ENCODE assay signal across 17 cellular contexts in the genomic region with DNA sequence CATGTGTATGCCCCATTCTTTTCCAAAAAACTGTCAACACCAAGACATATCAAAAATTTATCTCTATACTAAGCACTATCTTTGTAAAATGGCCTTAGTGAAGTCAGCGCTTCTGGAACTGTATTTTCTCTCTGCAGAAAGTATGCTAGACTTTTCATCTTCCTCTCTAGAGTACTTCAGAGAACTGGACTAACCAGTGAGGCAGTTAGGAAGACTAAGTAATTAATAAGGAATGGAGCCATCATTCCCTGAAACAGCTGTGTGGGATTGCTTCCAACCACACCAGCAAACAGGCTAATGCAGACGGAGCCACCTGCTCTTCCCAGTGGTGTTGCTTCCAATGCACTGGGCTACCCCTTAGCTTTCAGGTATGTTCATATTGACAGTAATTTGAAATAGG.
DNase-seq lines count a peak whose midpoint lies in the region; ATAC-seq and TF ChIP-seq lines count a peak whose summit lies in the region.
"Had no signal": no experiment of that assay in that cellular context is flagged by ENCODE, and none has a peak within 500 bp of the region (broad histone marks: within the 10 kb centered on the region; RNA-seq: fewer than 3 reads in every experiment).

No MANE protein-coding gene starts in this region.

- no peaks in the 10 kb centered on the region for H3K9me3 ChIP-seq in neural cell (ENCODE audit: low read length)

- H2AFZ ChIP-seq in neural cell (ENCODE audit: low read depth, low read length), result no peak overlapping the region

- no peaks in the 10 kb centered on the region for H4K20me1 ChIP-seq in neural cell (ENCODE audit: insufficient read depth)

- peak overlapping the region; percentile 17 for H3K9ac ChIP-seq in neural cell (ENCODE audit: low read length)
- H3K9ac ChIP-seq: KMS-11 had no signal

- H3K79me2 ChIP-seq in neural cell (replicated peaks; ENCODE audit: insufficient read depth, low read length), result no peaks in the 10 kb centered on the region

- no peak for TF ChIP-seq CTCF in neural cell (IDR thresholded peaks at IDR 0.05; ENCODE audit: poor library complexity, severe bottlenecking)

- H3K27ac ChIP-seq in neural cell (ENCODE audit: low read length), result peak overlapping the region; percentile 67
- H3K27ac ChIP-seq: KMS-11 had no signal

- no peak for TF ChIP-seq EP300 in neural cell (conservative IDR thresholded peaks at IDR 0.05; ENCODE audit: poor library complexity, severe bottlenecking)

- no peak for TF ChIP-seq RAD21 in neural cell (conservative IDR thresholded peaks at IDR 0.05)

- no peaks in the 10 kb centered on the region for H3K9me2 ChIP-seq in neural cell (ENCODE audit: insufficient read depth, low read length)

- no peak overlapping the region for H3K4me2 ChIP-seq in neural cell (ENCODE audit: low read length)
- H3K4me2 ChIP-seq: KMS-11 had no signal

- peaks cover 6% of the 10 kb centered on the region for H3F3A ChIP-seq in neural cell (ENCODE audit: insufficient read depth, low read length, poor library complexity, severe bottlenecking)

- peak overlapping the region; percentile 7 for H3K4me3 ChIP-seq in neural cell (ENCODE audit: low read length)

- DNase-seq in NCI-H748 (lab: John Stamatoyannopoulos, UW; ENCODE audit: unreplicated experiment), result peak; percentile 67
- DNase-seq in NCI-H748 treated with DMSO at 0.1 percent for 48 hours (lab: John Stamatoyannopoulos, UW), result no peak
- peak; percentile 4 for DNase-seq in NCI-H1694 (lab: John Stamatoyannopoulos, UW)
- peak; percentile 35 for DNase-seq in NCI-H526 treated with DMSO at 0.1 percent for 48 hours (lab: John Stamatoyannopoulos, UW)
- DNase-seq in C1 segment of cervical spinal cord (lab: John Stamatoyannopoulos, UW), result no peak
- DNase-seq: DMS79, IMR-90, NCI-H1092 treated with DMSO at 0.1 percent for 48 hours, NCI-H187 treated with DMSO at 0.1 percent for 48 hours, NCI-H774, PC-3, SHP77 treated with DMSO at 0.1 percent for 48 hours, SW 1271, T-helper 17 cell had no signal

- ATAC-seq in HG03571 (IDR thresholded peaks at IDR 0.05; ENCODE audit: unreplicated experiment), result no peak
- ATAC-seq: PC-3, T-helper 17 cell had no signal

- H3K36me3 ChIP-seq in neural cell (ENCODE audit: insufficient read depth, low read length), result no peaks in the 10 kb centered on the region

- no peaks in the 10 kb centered on the region for H3K27me3 ChIP-seq in neural cell (ENCODE audit: insufficient read depth, low read depth, low read length)

TF ChIP-seq in neural cell, 6 proteins besides CTCF, POLR2A, EP300 and RAD21:
- TF ChIP-seq TAF1 (IDR thresholded peaks at IDR 0.05; ENCODE audit: low read depth) (no peak), MXI1 (conservative IDR thresholded peaks at IDR 0.05; ENCODE audit: poor library complexity, severe bottlenecking) (no peak), SMC3 (conservative IDR thresholded peaks at IDR 0.05; ENCODE audit: poor library complexity) (no peak), EZH2 (IDR thresholded peaks at IDR 0.05; ENCODE audit: borderline replicate concordance, insufficient read depth, low read length, poor library complexity, severe bottlenecking) (no peak), POLR2AphosphoS5 (IDR thresholded peaks at IDR 0.05) (no peak)
- TF ChIP-seq, protein P1, sequence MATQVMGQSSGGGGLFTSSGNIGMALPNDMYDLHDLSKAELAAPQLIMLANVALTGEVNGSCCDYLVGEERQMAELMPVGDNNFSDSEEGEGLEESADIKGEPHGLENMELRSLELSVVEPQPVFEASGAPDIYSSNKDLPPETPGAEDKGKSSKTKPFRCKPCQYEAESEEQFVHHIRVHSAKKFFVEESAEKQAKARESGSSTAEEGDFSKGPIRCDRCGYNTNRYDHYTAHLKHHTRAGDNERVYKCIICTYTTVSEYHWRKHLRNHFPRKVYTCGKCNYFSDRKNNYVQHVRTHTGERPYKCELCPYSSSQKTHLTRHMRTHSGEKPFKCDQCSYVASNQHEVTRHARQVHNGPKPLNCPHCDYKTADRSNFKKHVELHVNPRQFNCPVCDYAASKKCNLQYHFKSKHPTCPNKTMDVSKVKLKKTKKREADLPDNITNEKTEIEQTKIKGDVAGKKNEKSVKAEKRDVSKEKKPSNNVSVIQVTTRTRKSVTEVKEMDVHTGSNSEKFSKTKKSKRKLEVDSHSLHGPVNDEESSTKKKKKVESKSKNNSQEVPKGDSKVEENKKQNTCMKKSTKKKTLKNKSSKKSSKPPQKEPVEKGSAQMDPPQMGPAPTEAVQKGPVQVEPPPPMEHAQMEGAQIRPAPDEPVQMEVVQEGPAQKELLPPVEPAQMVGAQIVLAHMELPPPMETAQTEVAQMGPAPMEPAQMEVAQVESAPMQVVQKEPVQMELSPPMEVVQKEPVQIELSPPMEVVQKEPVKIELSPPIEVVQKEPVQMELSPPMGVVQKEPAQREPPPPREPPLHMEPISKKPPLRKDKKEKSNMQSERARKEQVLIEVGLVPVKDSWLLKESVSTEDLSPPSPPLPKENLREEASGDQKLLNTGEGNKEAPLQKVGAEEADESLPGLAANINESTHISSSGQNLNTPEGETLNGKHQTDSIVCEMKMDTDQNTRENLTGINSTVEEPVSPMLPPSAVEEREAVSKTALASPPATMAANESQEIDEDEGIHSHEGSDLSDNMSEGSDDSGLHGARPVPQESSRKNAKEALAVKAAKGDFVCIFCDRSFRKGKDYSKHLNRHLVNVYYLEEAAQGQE (IDR thresholded peaks at IDR 0.05; ENCODE audit: borderline replicate concordance), result no peak

Comparison
In these comparisons a context has a peak if more than half of its experiments do, and no peak if none do; other contexts are left out.
1. DNase-seq: peak in NCI-H748 (single experiment), NCI-H1694 (single experiment) and NCI-H526 treated with DMSO at 0.1 percent for 48 hours (single experiment); none in NCI-H748 treated with DMSO at 0.1 percent for 48 hours (single experiment) and C1 segment of cervical spinal cord (0 of 14).